Comparison of ENCODE assay signal across 1 cellular context in the genomic region with DNA sequence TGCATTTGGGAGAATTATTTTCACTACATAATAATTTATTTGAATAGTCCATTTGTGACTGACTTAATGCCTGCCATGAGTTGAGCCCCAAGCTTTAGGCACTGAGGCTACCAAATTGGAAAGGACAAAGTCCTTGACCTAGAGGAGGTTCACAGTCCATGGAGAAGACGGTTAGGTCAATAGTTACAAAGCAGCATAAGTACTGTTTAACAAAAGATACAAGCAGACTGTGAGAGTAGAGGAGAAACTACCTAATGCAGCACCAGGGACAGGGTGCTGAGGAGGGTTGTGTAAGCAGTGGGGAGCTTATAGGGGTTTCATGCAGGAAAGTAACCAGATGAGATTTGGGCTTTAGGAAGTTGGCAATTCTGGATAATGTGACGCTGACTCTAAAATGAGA.
TF ChIP-seq lines count a peak whose summit lies in the region.

No MANE protein-coding gene starts in this region.

TF ChIP-seq in HepG2, 621 proteins besides CTCF, POLR2A, EP300 and RAD21 (continued from another document):
- TF ChIP-seq ZNF891 (CRISPR knock-in tag; IDR thresholded peaks at IDR 0.05) (no peak), ZSCAN25 (CRISPR knock-in tag; IDR thresholded peaks at IDR 0.05) (no peak), ZNF614 (CRISPR knock-in tag; IDR thresholded peaks at IDR 0.05; ENCODE audit: borderline replicate concordance) (peak; percentile 39; the same call in 1 of the 2 replicates), HOXA3 (CRISPR knock-in tag; IDR thresholded peaks at IDR 0.05) (peak; percentile 46; the same call in 1 of the 2 replicates), HDAC2 (CRISPR knock-in tag; IDR thresholded peaks at IDR 0.05) (peak; percentile 73; the same call in 1 of the 2 replicates), ISL2 (CRISPR knock-in tag; IDR thresholded peaks at IDR 0.05) (peak; percentile 61), RFX5 (IDR thresholded peaks at IDR 0.05; ENCODE audit: low read depth, low read length) (no peak), NR1H2 (CRISPR knock-in tag; IDR thresholded peaks at IDR 0.05; ENCODE audit: borderline replicate concordance, low read depth) (no peak), KDM1A (CRISPR knock-in tag; IDR thresholded peaks at IDR 0.05) (peak; percentile 23; the same call in 1 of the 2 replicates), ZNF335 (CRISPR knock-in tag; IDR thresholded peaks at IDR 0.05) (0 out of 2 replicates have a peak, but pooled peaks have one; percentile 34), MTF1 (CRISPR knock-in tag; IDR thresholded peaks at IDR 0.05) (no peak), FOXA1 (IDR thresholded peaks at IDR 0.05) (no peak), FOXA1 (CRISPR knock-in tag; IDR thresholded peaks at IDR 0.05) (peak; percentile 52), ZNF572 (CRISPR knock-in tag; IDR thresholded peaks at IDR 0.05) (no peak), ZNF143 (CRISPR knock-in tag; IDR thresholded peaks at IDR 0.05) (no peak), ZNF713 (CRISPR knock-in tag; IDR thresholded peaks at IDR 0.05) (no peak)
